In genomic region chr13:102280366-102280765, GRCh38 we compare ENCODE assay signal across 29 cellular contexts.
"Had no signal": no experiment of that assay in that cellular context is flagged by ENCODE, and none has a peak within 500 bp of the region (broad histone marks: within the 10 kb centered on the region; RNA-seq: fewer than 3 reads in every experiment).

No MANE protein-coding gene starts in this region.

- DNase-seq: activated B cell treated with CpG ODN at 0.5 μM for 24 hours; activated CD4-positive, alpha-beta memory T cell treated with anti-CD3 and anti-CD28 coated beads for 36 hours; activated CD4-positive, alpha-beta T cell treated with anti-CD3 and anti-CD28 coated beads for 4 hours; activated CD4-positive, alpha-beta T cell treated with anti-CD3 and anti-CD28 coated beads, Interleukin-2, amount 50 U/mL, for 1 hour; activated CD4-positive, CD25-positive, alpha-beta regulatory T cell treated with anti-CD3 and anti-CD28 coated beads, Interleukin-2, amount 50 U/mL, for 72 hours; activated CD8-positive, alpha-beta memory T cell treated with anti-CD3 and anti-CD28 coated beads, Interleukin-2, amount 50 U/mL, for 4 hours; activated effector memory CD4-positive, alpha-beta T cell treated with Interleukin-2 at 50 U/mL for 16 hours; activated naive CD4-positive, alpha-beta T cell; activated naive CD4-positive, alpha-beta T cell treated with anti-CD3 and anti-CD28 coated beads, Interleukin-2, amount 50 U/mL, for 16 hours; activated T-cell treated with anti-CD3 and anti-CD28 coated beads, Interleukin-2, amount 50 U/mL, for 48 hours; adrenal gland; caudate nucleus; cerebellar nuclear complex; Karpas-422; KBM-7; NCI-H1105; NCI-H1417 treated with DMSO at 0.1 percent for 48 hours; NCI-H187 treated with DMSO at 0.1 percent for 48 hours; NCI-H2081; NCI-H226; NCI-H446 treated with DMSO at 0.1 percent for 48 hours; NCI-H524; NK-92 treated with Interleukin-12 subunit alpha and Interleukin-12 subunit beta, amount 100 ng/mL, for 24 hours; PC-3; Peyer's patch; RPMI8226; SHP77 treated with DMSO at 0.1 percent for 48 hours; SK-N-SH had no signal

- H3K4me3 ChIP-seq: adrenal gland, Peyer's patch, SJSA1 had no signal

- ATAC-seq: PC-3 had no signal
